In the genomic region with DNA sequence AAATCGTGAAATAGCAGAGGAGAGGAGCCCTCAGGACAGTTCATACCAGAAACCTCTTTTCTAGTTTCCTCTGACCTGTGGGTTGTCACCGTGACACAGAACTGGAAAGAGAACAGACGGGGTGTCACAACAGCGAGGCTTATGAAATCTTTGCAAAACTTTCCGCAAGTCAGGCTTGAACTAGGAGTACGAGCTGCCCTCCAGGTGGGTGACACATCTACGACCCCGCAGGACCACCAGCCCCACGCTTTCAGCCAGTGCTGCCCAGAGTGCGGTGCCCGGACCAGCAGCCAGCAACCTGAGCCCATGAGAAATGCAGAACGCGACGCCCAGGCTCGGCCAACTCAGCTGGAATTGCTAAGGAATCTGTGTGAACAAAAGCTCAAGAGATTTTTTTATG, we compare ENCODE assay signal across 1 cellular context.
TF ChIP-seq lines count a peak whose summit lies in the region.

No MANE protein-coding gene starts in this region.

TF ChIP-seq in GM23338, 12 proteins besides CTCF, POLR2A, EP300 and RAD21 (continued from another document):
- TF ChIP-seq, protein P1, sequence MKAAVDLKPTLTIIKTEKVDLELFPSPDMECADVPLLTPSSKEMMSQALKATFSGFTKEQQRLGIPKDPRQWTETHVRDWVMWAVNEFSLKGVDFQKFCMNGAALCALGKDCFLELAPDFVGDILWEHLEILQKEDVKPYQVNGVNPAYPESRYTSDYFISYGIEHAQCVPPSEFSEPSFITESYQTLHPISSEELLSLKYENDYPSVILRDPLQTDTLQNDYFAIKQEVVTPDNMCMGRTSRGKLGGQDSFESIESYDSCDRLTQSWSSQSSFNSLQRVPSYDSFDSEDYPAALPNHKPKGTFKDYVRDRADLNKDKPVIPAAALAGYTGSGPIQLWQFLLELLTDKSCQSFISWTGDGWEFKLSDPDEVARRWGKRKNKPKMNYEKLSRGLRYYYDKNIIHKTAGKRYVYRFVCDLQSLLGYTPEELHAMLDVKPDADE (IDR thresholded peaks at IDR 0.05) = no peak
- TF ChIP-seq ZNF114 (CRISPR knock-in tag; IDR thresholded peaks at IDR 0.05) = no peak
